ENCODE assay signal across 1 cellular context in genomic region chr18:9029131-9029530, GRCh38.
TF ChIP-seq lines count a peak whose summit lies in the region.

No MANE protein-coding gene starts in this region.

TF ChIP-seq in SK-N-SH treated with all-trans-retinoic acid at 6 μM for 48 hours, 23 proteins besides CTCF, POLR2A, EP300 and RAD21 (continued from another document):
- TF ChIP-seq TSHZ2 (CRISPR knock-in tag; IDR thresholded peaks at IDR 0.05) = no peak
